In the genomic region with DNA sequence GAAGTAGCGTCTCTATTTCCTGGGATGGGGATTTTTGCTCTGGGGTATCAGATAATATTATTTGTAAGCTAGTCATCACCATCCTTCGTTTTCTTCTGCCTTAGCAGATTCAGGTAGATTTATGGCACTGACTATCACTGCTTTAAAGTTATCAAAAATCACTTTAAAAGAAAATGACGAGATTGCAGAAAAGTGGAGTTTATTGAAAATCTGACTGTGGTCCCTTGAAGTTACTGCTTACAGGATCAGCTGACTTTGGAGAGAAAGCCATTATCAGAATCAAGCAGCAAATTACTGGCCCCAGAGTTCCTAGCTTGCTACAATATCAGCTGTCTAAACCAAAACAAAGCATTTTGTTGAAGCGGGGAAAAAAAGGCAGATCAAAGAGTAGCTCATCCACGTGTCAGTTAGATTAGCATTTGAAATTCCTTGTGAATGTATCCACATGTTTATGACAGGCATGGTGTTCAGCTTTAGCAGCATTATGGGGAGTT, we compare ENCODE assay signal across 9 cellular contexts. TPM values are rescaled to one million over a fixed set of nuclear protein-coding genes. Genes with fewer than 3 reads are reported as not detected.
DNase-seq lines count a peak whose midpoint lies in the region; ATAC-seq and TF ChIP-seq lines count a peak whose summit lies in the region.
"Had no signal": no experiment of that assay in that cellular context is flagged by ENCODE, and none has a peak within 500 bp of the region (broad histone marks: within the 10 kb centered on the region; RNA-seq: fewer than 3 reads in every experiment).

No MANE protein-coding gene starts in this region.

- no peak overlapping the region for H3K4me3 ChIP-seq in muscle layer of duodenum (ENCODE audit: low read depth in 1 of 2, low read length in 2 of 2)
- H3K4me3 ChIP-seq in transverse colon, result peak overlapping the region in 1 of 4 donors; percentile 2

- no peak for TF ChIP-seq POLR2A in transverse colon (IDR thresholded peaks at IDR 0.05)

- H3K4me1 ChIP-seq in muscle layer of duodenum (ENCODE audit: control insufficient read depth in 1 of 2, insufficient read depth in 2 of 2, low read length in 2 of 2), result peaks cover 10 to 17% of the 10 kb centered on the region in 2 donors
- peaks cover 19 to 51% (median 34%) of the 10 kb centered on the region in 4 donors for H3K4me1 ChIP-seq in transverse colon

- H3K9me3 ChIP-seq in muscle layer of duodenum (ENCODE audit: control insufficient read depth in 1 of 2, low read length in 2 of 2) (no peaks in the 10 kb centered on the region), transverse colon (no peaks in the 10 kb centered on the region)

- H3K4me3 Mint-ChIP-seq in activated T-cell treated with anti-CD3 and anti-CD28 coated beads, Interleukin-2, amount 50 U/mL, for 24 hours, result no peak overlapping the region
- peak overlapping the region; percentile 2 for H3K4me3 Mint-ChIP-seq in dendritic cell treated with granulocyte-macrophage colony-stimulating factor and Interleukin-4, amounts not matched to agents 40 ng/mL and 50 ng/mL, for 4 days
- no peak overlapping the region for H3K4me3 Mint-ChIP-seq in HFFc6

- TF ChIP-seq CTCF in transverse colon (IDR thresholded peaks at IDR 0.05) (no peak), HFFc6 (IDR thresholded peaks at IDR 0.05) (no peak)

- DNase-seq in activated T-cell treated with anti-CD3 and anti-CD28 coated beads, Interleukin-2, amount 50 U/mL, for 24 hours, result no peak
- DNase-seq in activated T-cell treated with anti-CD3 and anti-CD28 coated beads, Interleukin-2, amount 50 U/mL, for 1 hour, result no peak
- DNase-seq in transverse colon (no peak), nucleus accumbens (lab: John Stamatoyannopoulos, UW) (no peak), HFFc6 (no peak)
- DNase-seq: NCI-H2227 treated with DMSO at 0.1 percent for 48 hours had no signal

- H3K36me3 ChIP-seq in muscle layer of duodenum (ENCODE audit: control insufficient read depth in 1 of 2, insufficient read depth in 2 of 2, low read length in 2 of 2) (no peaks in the 10 kb centered on the region), transverse colon (no peaks in the 10 kb centered on the region)

- TF ChIP-seq EP300 in transverse colon (IDR thresholded peaks at IDR 0.05; ENCODE audit: low read depth), result no peak

- in situ Hi-C loops in transverse colon (cut with MboI; ENCODE audit: low pct_ligation_motif_present in 1 of 4, low pct_unique_long_range_greater_than_20kb in 1 of 4, low sequenced_read_pairs in 3 of 4), result no loop called here

- 36 to 40% methylated on average over 4 to 5 of the region's 5 CpGs for WGBS in transverse colon (ENCODE audit: low coverage in 1 of 2), 2 donors

- H3K36me3 Mint-ChIP-seq in activated T-cell treated with anti-CD3 and anti-CD28 coated beads, Interleukin-2, amount 50 U/mL, for 24 hours (ENCODE audit: low read depth), result peaks cover 84% of the 10 kb centered on the region
- peaks cover 75% of the 10 kb centered on the region for H3K36me3 Mint-ChIP-seq in dendritic cell treated with granulocyte-macrophage colony-stimulating factor and Interleukin-4, amounts not matched to agents 40 ng/mL and 50 ng/mL, for 4 days (ENCODE audit: low read depth)
- no peaks in the 10 kb centered on the region for H3K36me3 Mint-ChIP-seq in HFFc6 (ENCODE audit: low read depth)

- H3K27me3 ChIP-seq in muscle layer of duodenum (ENCODE audit: low read depth, low read length) (no peaks in the 10 kb centered on the region), transverse colon (no peaks in the 10 kb centered on the region)

- H3K27me3 Mint-ChIP-seq in activated T-cell treated with anti-CD3 and anti-CD28 coated beads, Interleukin-2, amount 50 U/mL, for 24 hours, result no peaks in the 10 kb centered on the region
- no peaks in the 10 kb centered on the region for H3K27me3 Mint-ChIP-seq in dendritic cell treated with granulocyte-macrophage colony-stimulating factor and Interleukin-4, amounts not matched to agents 40 ng/mL and 50 ng/mL, for 4 days
- H3K27me3 Mint-ChIP-seq in HFFc6 (ENCODE audit: insufficient read depth), result peaks cover 4% of the 10 kb centered on the region

- peaks cover 87% of the 10 kb centered on the region for H3K4me1 Mint-ChIP-seq in activated T-cell treated with anti-CD3 and anti-CD28 coated beads, Interleukin-2, amount 50 U/mL, for 24 hours (ENCODE audit: low read depth)
- peaks cover 92% of the 10 kb centered on the region for H3K4me1 Mint-ChIP-seq in dendritic cell treated with granulocyte-macrophage colony-stimulating factor and Interleukin-4, amounts not matched to agents 40 ng/mL and 50 ng/mL, for 4 days (ENCODE audit: low read depth)
- peaks cover 10% of the 10 kb centered on the region; the same call in 1 of the 2 replicates for H3K4me1 Mint-ChIP-seq in HFFc6 (ENCODE audit: low read depth)

- intact Hi-C loops in dendritic cell treated with granulocyte-macrophage colony-stimulating factor and Interleukin-4, amounts not matched to agents 40 ng/mL and 50 ng/mL, for 4 days (cut with micrococcal nuclease), result loop anchor here (1.0 to 10.0 kb wide), 5 partner anchors 13 to 619 kb away; partner anchors contain the start of gene ZNF516
- intact Hi-C loops in transverse colon (cut with DNase I; ENCODE audit: low total_unique reads), result loop anchor here (5.0 kb wide), 1 partner anchor 1993 kb away; no protein-coding TSS in a partner anchor

- peak overlapping the region; percentile 85 for H3K27ac Mint-ChIP-seq in activated T-cell treated with anti-CD3 and anti-CD28 coated beads, Interleukin-2, amount 50 U/mL, for 24 hours
- H3K27ac Mint-ChIP-seq in dendritic cell treated with granulocyte-macrophage colony-stimulating factor and Interleukin-4, amounts not matched to agents 40 ng/mL and 50 ng/mL, for 4 days, result peak overlapping the region; percentile 95
- H3K27ac Mint-ChIP-seq in HFFc6, result no peak overlapping the region

- H3K9me3 Mint-ChIP-seq in activated T-cell treated with anti-CD3 and anti-CD28 coated beads, Interleukin-2, amount 50 U/mL, for 24 hours, result no peaks in the 10 kb centered on the region
- H3K9me3 Mint-ChIP-seq in dendritic cell treated with granulocyte-macrophage colony-stimulating factor and Interleukin-4, amounts not matched to agents 40 ng/mL and 50 ng/mL, for 4 days, result no peaks in the 10 kb centered on the region
- no peaks in the 10 kb centered on the region for H3K9me3 Mint-ChIP-seq in HFFc6

- H3K27ac ChIP-seq in muscle layer of duodenum (ENCODE audit: low read length) (peak overlapping the region; percentile 85), transverse colon (peak overlapping the region; percentile 83 to 92 (median 89))

- ATAC-seq in GM21576 (IDR thresholded peaks at IDR 0.05; ENCODE audit: unreplicated experiment), result no peak

RNA-seq across cellular contexts. Expression of gene MBP, which starts 18.5 kb away (rescaled TPM):
- total RNA-seq in transverse colon, result 10 to 100 TPM; 12.7 to 53.4 (median 41.0) TPM
- under 1 TPM in 5 of 6 experiments, not detected in 1; 0.05 to 0.23 (median 0.12) TPM for total RNA-seq in HFFc6 (2021; fragmentation: NEBNext Ultra II Directional; extraction: Animal tissue kit (Norgen Biotek cat#: 25700))

Comparison
In these comparisons a context has a peak if more than half of its experiments do, and no peak if none do; other contexts are left out.
1. RNA of gene MBP, which starts 18.5 kb away (total RNA-seq): 12.7 to 53.4 TPM in transverse colon; 0.05 to 0.23 TPM in HFFc6; every median in the first group is over 10 times any median in the second.